1 cellular context compared by ENCODE assay signal in genomic region chr11:70230840-70231710, GRCh38.
TF ChIP-seq lines count a peak whose summit lies in the region.

No MANE protein-coding gene starts in this region.

TF ChIP-seq in GM23338, 12 proteins besides CTCF, POLR2A, EP300 and RAD21 (continued from another document):
- TF ChIP-seq ZNF462 (CRISPR knock-in tag; IDR thresholded peaks at IDR 0.05) (no peak), REST (IDR thresholded peaks at IDR 0.05; ENCODE audit: unreplicated experiment) (no peak), NANOG (IDR thresholded peaks at IDR 0.05; ENCODE audit: borderline replicate concordance) (no peak), JUNB (IDR thresholded peaks at IDR 0.05; ENCODE audit: unreplicated experiment) (no peak), POLR2AphosphoS5 (IDR thresholded peaks at IDR 0.05; ENCODE audit: low read depth) (no peak), ZNF114 (CRISPR knock-in tag; IDR thresholded peaks at IDR 0.05) (no peak), EZH2phosphoT487 (IDR thresholded peaks at IDR 0.05; ENCODE audit: unreplicated experiment) (no peak), CREB1 (CRISPR knock-in tag; IDR thresholded peaks at IDR 0.05; ENCODE audit: low read depth) (no peak), EZH2 (IDR thresholded peaks at IDR 0.05; ENCODE audit: low read depth, unreplicated experiment) (no peak), ZNF331 (CRISPR knock-in tag; IDR thresholded peaks at IDR 0.05; ENCODE audit: low read depth) (no peak), STAT1 (IDR thresholded peaks at IDR 0.05; ENCODE audit: unreplicated experiment) (no peak)
